9 cellular contexts compared by ENCODE assay signal in the genomic region with DNA sequence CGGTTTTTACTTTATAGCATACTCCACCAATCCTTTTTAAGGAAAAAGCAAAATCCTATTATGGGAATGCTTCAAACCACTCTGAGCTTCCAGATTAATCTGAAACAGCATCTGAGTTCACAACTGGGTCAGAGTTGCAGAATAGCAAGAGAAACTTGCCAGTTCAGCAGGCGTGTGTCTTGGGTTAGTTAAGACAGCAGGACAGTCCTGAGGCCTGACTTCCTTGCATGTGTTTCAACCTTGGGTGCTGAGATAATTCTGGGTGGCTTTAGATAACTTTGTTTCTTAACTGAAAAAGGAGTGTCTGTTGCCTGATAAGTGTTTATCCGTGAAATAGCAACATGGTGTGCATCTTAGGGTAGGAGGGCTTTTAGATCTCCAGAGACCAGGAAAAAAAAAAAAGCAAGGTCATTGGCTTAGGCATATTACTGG.
A peak's percentile ranks its signal among the peaks of the same experiment; 100 is the strongest.
DNase-seq lines count a peak whose midpoint lies in the region; ATAC-seq lines count a peak whose summit lies in the region.
"Had no signal": no experiment of that assay in that cellular context is flagged by ENCODE, and none has a peak within 500 bp of the region (broad histone marks: within the 10 kb centered on the region; RNA-seq: fewer than 3 reads in every experiment).

No MANE protein-coding gene starts in this region.

- no peaks in the 10 kb centered on the region for H3K27me3 Mint-ChIP-seq in IgD-negative memory B cell
- no peaks in the 10 kb centered on the region for H3K27me3 Mint-ChIP-seq in activated naive CD8-positive, alpha-beta T cell
- peaks cover 0 to 6% (median 0%) of the 10 kb centered on the region in 3 donors for H3K27me3 Mint-ChIP-seq in immature natural killer cell (ENCODE audit: low read depth in 3 of 3)
- H3K27me3 Mint-ChIP-seq: naive B cell had no signal

- H3K9me3 Mint-ChIP-seq in IgD-negative memory B cell: no peaks in the 10 kb centered on the region
- H3K9me3 Mint-ChIP-seq in activated naive CD8-positive, alpha-beta T cell (ENCODE audit: low read depth): peaks cover 3% of the 10 kb centered on the region
- H3K9me3 Mint-ChIP-seq in immature natural killer cell: no peaks in the 10 kb centered on the region
- no peaks in the 10 kb centered on the region for H3K9me3 Mint-ChIP-seq in stimulated activated effector memory CD8-positive, alpha-beta T cell treated with anti-CD3 and anti-CD28 coated beads, Interleukin-12 subunit alpha, Interleukin-12 subunit beta, amount 100 ng/mL, for 72 hours
- H3K9me3 Mint-ChIP-seq: naive B cell had no signal

- H3K27ac Mint-ChIP-seq in IgD-negative memory B cell: peak overlapping the region in 2 of 3 donors; percentile 31 to 35
- H3K27ac Mint-ChIP-seq in activated naive CD8-positive, alpha-beta T cell: peak overlapping the region; percentile 99
- H3K27ac Mint-ChIP-seq in immature natural killer cell: peak overlapping the region; percentile 94 to 98 (median 96)
- H3K27ac Mint-ChIP-seq in stimulated activated effector memory CD8-positive, alpha-beta T cell treated with anti-CD3 and anti-CD28 coated beads, Interleukin-12 subunit alpha, Interleukin-12 subunit beta, amount 100 ng/mL, for 72 hours: peak overlapping the region; percentile 90

- DNase-seq in immature natural killer cell: no peak
- no peak for DNase-seq in stimulated activated effector memory CD8-positive, alpha-beta T cell treated with anti-CD3 and anti-CD28 coated beads, Interleukin-12 subunit alpha, Interleukin-12 subunit beta, amount 100 ng/mL, for 72 hours (ENCODE audit: low spot score in 2 of 2)
- no peak for DNase-seq in NOMO-1 treated with dmso at 0.1 percent for 144 hours (lab: John Stamatoyannopoulos, UW; ENCODE audit: unreplicated experiment)
- DNase-seq in RKO (ENCODE audit: low spot score): no peak
- DNase-seq: naive B cell had no signal

- peak overlapping the region in 1 of 4 donors; percentile 43 for H3K4me3 Mint-ChIP-seq in IgD-negative memory B cell
- peak overlapping the region; percentile 81 for H3K4me3 Mint-ChIP-seq in activated naive CD8-positive, alpha-beta T cell
- H3K4me3 Mint-ChIP-seq in immature natural killer cell: peak overlapping the region; percentile 74 to 97 (median 87)
- peak overlapping the region; percentile 57 for H3K4me3 Mint-ChIP-seq in stimulated activated effector memory CD8-positive, alpha-beta T cell treated with anti-CD3 and anti-CD28 coated beads, Interleukin-12 subunit alpha, Interleukin-12 subunit beta, amount 100 ng/mL, for 72 hours

- peaks cover 10% of the 10 kb centered on the region for H3K36me3 Mint-ChIP-seq in IgD-negative memory B cell
- H3K36me3 Mint-ChIP-seq in activated naive CD8-positive, alpha-beta T cell: peaks cover 21% of the 10 kb centered on the region
- H3K36me3 Mint-ChIP-seq in immature natural killer cell: peaks cover 3 to 21% (median 14%) of the 10 kb centered on the region in 3 donors
- peaks cover 11% of the 10 kb centered on the region for H3K36me3 Mint-ChIP-seq in stimulated activated effector memory CD8-positive, alpha-beta T cell treated with anti-CD3 and anti-CD28 coated beads, Interleukin-12 subunit alpha, Interleukin-12 subunit beta, amount 100 ng/mL, for 72 hours

- no peak for ATAC-seq in stimulated activated effector memory CD8-positive, alpha-beta T cell treated with anti-CD3 and anti-CD28 coated beads, Interleukin-12 subunit alpha, Interleukin-12 subunit beta, amount 100 ng/mL, for 72 hours
- no peak for ATAC-seq in GM18873 (IDR thresholded peaks at IDR 0.05; ENCODE audit: low FRiP score, unreplicated experiment)
- no peak for ATAC-seq in HG03095 (IDR thresholded peaks at IDR 0.05; ENCODE audit: unreplicated experiment)

- H3K4me1 Mint-ChIP-seq in IgD-negative memory B cell (peaks cover 16 to 20% (median 17%) of the 10 kb centered on the region in 3 donors), immature natural killer cell (peaks cover 85 to 89% of the 10 kb centered on the region in 2 donors)
- peaks cover 91% of the 10 kb centered on the region for H3K4me1 Mint-ChIP-seq in activated naive CD8-positive, alpha-beta T cell (ENCODE audit: low read depth)
- peaks cover 62% of the 10 kb centered on the region for H3K4me1 Mint-ChIP-seq in stimulated activated effector memory CD8-positive, alpha-beta T cell treated with anti-CD3 and anti-CD28 coated beads, Interleukin-12 subunit alpha, Interleukin-12 subunit beta, amount 100 ng/mL, for 72 hours

Comparison
In these comparisons a context has a peak if more than half of its experiments do, and no peak if none do; other contexts are left out.
1. H3K27ac Mint-ChIP-seq: peak in every context shown above with its lines; median percentile 99 in activated naive CD8-positive, alpha-beta T cell; 96 in immature natural killer cell; 90 in stimulated activated effector memory CD8-positive, alpha-beta T cell treated with anti-CD3 and anti-CD28 coated beads, Interleukin-12 subunit alpha, Interleukin-12 subunit beta, amount 100 ng/mL, for 72 hours; 33 in IgD-negative memory B cell.